1 cellular context compared by ENCODE assay signal in genomic region chr2:237264480-237265219, GRCh38.
TF ChIP-seq lines count a peak whose summit lies in the region.

No MANE protein-coding gene starts in this region.

TF ChIP-seq in A549, 52 proteins besides CTCF, POLR2A, EP300 and RAD21 (continued from another document):
- no peak for TF ChIP-seq BCL3 (IDR thresholded peaks at IDR 0.05)
